8 cellular contexts compared by ENCODE assay signal in genomic region chr17:82863941-82864720, GRCh38. TPM values are rescaled to one million over a fixed set of nuclear protein-coding genes. Genes with fewer than 3 reads are reported as not detected.
DNase-seq lines count a peak whose midpoint lies in the region; ATAC-seq and TF ChIP-seq lines count a peak whose summit lies in the region.

No MANE protein-coding gene starts in this region.

- H3K9me3 Mint-ChIP-seq in CD4-positive, alpha-beta T cell: no peaks in the 10 kb centered on the region
- H3K9me3 Mint-ChIP-seq in activated naive CD8-positive, alpha-beta T cell treated with anti-CD3 and anti-CD28 coated beads, Interleukin-2, amount 10 ng/mL, durations not matched to agents 7 days and 5 days: no peaks in the 10 kb centered on the region

- ATAC-seq in CD4-positive, alpha-beta T cell (ENCODE audit: poor library complexity): peak; percentile 90
- ATAC-seq in GM19452 (IDR thresholded peaks at IDR 0.05; ENCODE audit: unreplicated experiment) (peak; percentile 76), HG03520 (IDR thresholded peaks at IDR 0.05; ENCODE audit: unreplicated experiment) (peak; percentile 53), lung (ENCODE audit: insufficient read depth, low FRiP score) (peak; percentile 42)
- peak; percentile 91 for ATAC-seq in activated naive CD8-positive, alpha-beta T cell treated with anti-CD3 and anti-CD28 coated beads, Interleukin-2, amount 10 ng/mL, durations not matched to agents 7 days and 5 days (ENCODE audit: low read depth)

- H3K4me1 ChIP-seq in lung (ENCODE audit: control insufficient read depth in 2 of 2, insufficient read depth in 2 of 2, low read length in 2 of 2): peaks cover 0 to 9% of the 10 kb centered on the region in 2 donors

- peak overlapping the region; percentile 85 for H3K27ac ChIP-seq in CD4-positive, alpha-beta T cell (ENCODE audit: low read depth, low read length)
- H3K27ac ChIP-seq in lung (ENCODE audit: low read depth in 1 of 2, low read length in 1 of 2): peak overlapping the region in 1 of 2 donors; percentile 58

- WGBS in lung, 2 donors: 75 to 79% methylated on average over 19 of the region's 19 CpGs

- H3K27me3 ChIP-seq in CD4-positive, alpha-beta T cell (ENCODE audit: control insufficient read depth, insufficient read depth, low read length): no peaks in the 10 kb centered on the region
- H3K27me3 ChIP-seq in lung (ENCODE audit: control insufficient read depth, insufficient read depth): no peaks in the 10 kb centered on the region

- H3K4me3 ChIP-seq in lung: no peak overlapping the region

- peaks cover 4% of the 10 kb centered on the region for H3K36me3 Mint-ChIP-seq in CD4-positive, alpha-beta T cell (ENCODE audit: low read depth)
- peaks cover 4% of the 10 kb centered on the region for H3K36me3 Mint-ChIP-seq in activated naive CD8-positive, alpha-beta T cell treated with anti-CD3 and anti-CD28 coated beads, Interleukin-2, amount 10 ng/mL, durations not matched to agents 7 days and 5 days

- H3K9me3 ChIP-seq in CD4-positive, alpha-beta T cell (ENCODE audit: control insufficient read depth, low read length): no peaks in the 10 kb centered on the region
- no peaks in the 10 kb centered on the region for H3K9me3 ChIP-seq in lung (ENCODE audit: control insufficient read depth in 2 of 2, insufficient read depth in 1 of 2, low read length in 1 of 2)

- H3K27me3 Mint-ChIP-seq in CD4-positive, alpha-beta T cell: no peaks in the 10 kb centered on the region
- H3K27me3 Mint-ChIP-seq in activated naive CD8-positive, alpha-beta T cell treated with anti-CD3 and anti-CD28 coated beads, Interleukin-2, amount 10 ng/mL, durations not matched to agents 7 days and 5 days: no peaks in the 10 kb centered on the region

- H3K4me1 Mint-ChIP-seq in CD4-positive, alpha-beta T cell (ENCODE audit: low read depth): peaks cover 53% of the 10 kb centered on the region
- peaks cover 51% of the 10 kb centered on the region for H3K4me1 Mint-ChIP-seq in activated naive CD8-positive, alpha-beta T cell treated with anti-CD3 and anti-CD28 coated beads, Interleukin-2, amount 10 ng/mL, durations not matched to agents 7 days and 5 days

- peak overlapping the region; percentile 97 for H3K27ac Mint-ChIP-seq in CD4-positive, alpha-beta T cell
- H3K27ac Mint-ChIP-seq in activated naive CD8-positive, alpha-beta T cell treated with anti-CD3 and anti-CD28 coated beads, Interleukin-2, amount 10 ng/mL, durations not matched to agents 7 days and 5 days: peak overlapping the region; percentile 98

- CTCF ChIA-PET in CD4-positive, alpha-beta T cell (lab: Charles Lee): interaction anchor here (1.1 to 2.6 kb wide), 12 partner anchors 11 to 82 kb away, joined by 3 to 27 read pairs (median 5); no protein-coding TSS in a partner anchor

- intact Hi-C loops in CD4-positive, alpha-beta T cell (cut with DNase I, micrococcal nuclease): loop anchor here in 1 of 2 experiments (1.0 kb wide), 3 partner anchors 18 to 82 kb away; no protein-coding TSS in a partner anchor

- no peak for TF ChIP-seq CTCF in CD4-positive, alpha-beta T cell (IDR thresholded peaks at IDR 0.05)
- no peak for TF ChIP-seq CTCF in lung (IDR thresholded peaks at IDR 0.05; ENCODE audit: control extremely low read depth, extremely low read depth)

- peak; percentile 71 to 91 (median 82) for DNase-seq in CD4-positive, alpha-beta T cell
- DNase-seq in SW480 (ENCODE audit: low spot score) (peak; percentile 87), lung (ENCODE audit: low spot score) (no peak), DMS153 treated with DMSO at 0.1 percent for 48 hours (lab: John Stamatoyannopoulos, UW; ENCODE audit: unreplicated experiment) (no peak)
- peak; percentile 86 for DNase-seq in activated naive CD8-positive, alpha-beta T cell treated with anti-CD3 and anti-CD28 coated beads, Interleukin-2, amount 10 ng/mL, durations not matched to agents 7 days and 5 days
- peak; percentile 86 for DNase-seq in stimulated activated CD8-positive, alpha-beta memory T cell treated with anti-CD3 and anti-CD28 coated beads, Interleukin-4, amount 100 ng/mL, for 48 hours

- POLR2A ChIA-PET in CD4-positive, alpha-beta T cell (lab: Charles Lee): interaction anchor here (0.7 to 2.7 kb wide), 19 partner anchors 9 to 335 kb away, joined by 3 to 41 read pairs (median 4); partner anchors contain the start of gene FN3KRP
- POLR2A ChIA-PET in activated naive CD8-positive, alpha-beta T cell treated with anti-CD3 and anti-CD28 coated beads, Interleukin-2, amount 10 ng/mL, durations not matched to agents 7 days and 5 days (lab: Charles Lee): interaction anchor here (0.6 to 3.3 kb wide), 17 partner anchors 9 to 406 kb away, joined by 3 to 48 read pairs (median 3); partner anchors contain the start of gene NARF

- peak overlapping the region; percentile 32 for H3K4me3 Mint-ChIP-seq in CD4-positive, alpha-beta T cell
- peak overlapping the region; percentile 82 for H3K4me3 Mint-ChIP-seq in activated naive CD8-positive, alpha-beta T cell treated with anti-CD3 and anti-CD28 coated beads, Interleukin-2, amount 10 ng/mL, durations not matched to agents 7 days and 5 days

- no peaks in the 10 kb centered on the region for H3K36me3 ChIP-seq in lung (ENCODE audit: control insufficient read depth in 2 of 2, insufficient read depth in 2 of 2, low read length in 2 of 2)

RNA-seq across cellular contexts. Expression of gene ZNF750, which starts 24.3 kb away (rescaled TPM):
- total RNA-seq in CD4-positive, alpha-beta T cell: not detected
- total RNA-seq in activated naive CD8-positive, alpha-beta T cell treated with anti-CD3 and anti-CD28 coated beads, Interleukin-2, amount 10 ng/mL, durations not matched to agents 7 days and 5 days: not detected
- 1 to 10 TPM; 1.5 to 4.4 TPM for total RNA-seq in lung
- 1 to 10 TPM; 1.3 to 2.2 TPM for polyA plus RNA-seq in lung

Comparison
In these comparisons a context has a peak if more than half of its experiments do, and no peak if none do; other contexts are left out.
1. DNase-seq: peak in CD4-positive, alpha-beta T cell (10 of 10), SW480 (single experiment), activated naive CD8-positive, alpha-beta T cell treated with anti-CD3 and anti-CD28 coated beads, Interleukin-2, amount 10 ng/mL, durations not matched to agents 7 days and 5 days (single experiment) and stimulated activated CD8-positive, alpha-beta memory T cell treated with anti-CD3 and anti-CD28 coated beads, Interleukin-4, amount 100 ng/mL, for 48 hours (single experiment); none in lung (single experiment) and DMS153 treated with DMSO at 0.1 percent for 48 hours (single experiment).
2. Peak in every context shown above with its lines, with median percentiles within 50 percentile points of each other: ATAC-seq.